11 cellular contexts compared by ENCODE assay signal in genomic region chr6:147772724-147773123, GRCh38.
"Had no signal": no experiment of that assay in that cellular context is flagged by ENCODE, and none has a peak within 500 bp of the region (broad histone marks: within the 10 kb centered on the region; RNA-seq: fewer than 3 reads in every experiment).

No MANE protein-coding gene starts in this region.

- DNase-seq: GM23248, GOT3, H7, H9, HCEC 1CT, HFFc6 had no signal

- H3K9me3 ChIP-seq: HAP-1 had no signal

- H3K4me1 ChIP-seq: HAP-1 had no signal

- H2AFZ ChIP-seq: GM23248, GM23338 had no signal

- H3K4me3 ChIP-seq: GM23248, GM23338, HAP-1 had no signal

- H3K36me3 ChIP-seq: HAP-1 had no signal

- H3K27ac ChIP-seq: GM23248 had no signal

- H3K4me2 ChIP-seq: GM23338 had no signal

- ATAC-seq: GM23338, HCT116 had no signal

- FAIRE-seq: H1, H54 had no signal

- H3K9ac ChIP-seq: GM23248 had no signal
